17 cellular contexts compared by ENCODE assay signal in genomic region chr5:139571966-139572365, GRCh38. TPM values are rescaled to one million over a fixed set of nuclear protein-coding genes. Genes with fewer than 3 reads are reported as not detected.
A peak's percentile ranks its signal among the peaks of the same experiment; 100 is the strongest.
DNase-seq lines count a peak whose midpoint lies in the region; ATAC-seq and TF ChIP-seq lines count a peak whose summit lies in the region.
"Had no signal": no experiment of that assay in that cellular context is flagged by ENCODE, and none has a peak within 500 bp of the region (broad histone marks: within the 10 kb centered on the region; RNA-seq: fewer than 3 reads in every experiment).

No MANE protein-coding gene starts in this region.

- H3K36me3 Mint-ChIP-seq in activated CD4-positive, alpha-beta T cell treated with anti-CD3 and anti-CD28 coated beads, Interleukin-2, amount 10 ng/mL, durations not matched to agents 24 days and 14 days (ENCODE audit: low read depth), result peaks cover 31% of the 10 kb centered on the region
- H3K36me3 Mint-ChIP-seq in endothelial cell (ENCODE audit: low read depth, unreplicated experiment), result no peaks in the 10 kb centered on the region

- TF ChIP-seq CTCF in Panc1 (IDR thresholded peaks at IDR 0.05) (no peak), endothelial cell (IDR thresholded peaks at IDR 0.05; ENCODE audit: unreplicated experiment) (no peak)

- H3K27me3 ChIP-seq in Panc1 (ENCODE audit: control insufficient read depth, insufficient read depth, low read length), result no peaks in the 10 kb centered on the region
- H3K27me3 ChIP-seq: brain microvascular endothelial cell had no signal

- peaks cover 56% of the 10 kb centered on the region for H3K4me1 Mint-ChIP-seq in activated CD4-positive, alpha-beta T cell treated with anti-CD3 and anti-CD28 coated beads, Interleukin-2, amount 10 ng/mL, durations not matched to agents 24 days and 14 days
- peaks cover 35% of the 10 kb centered on the region for H3K4me1 Mint-ChIP-seq in endothelial cell (ENCODE audit: unreplicated experiment)

- DNase-seq in activated CD4-positive, alpha-beta T cell treated with anti-CD3 and anti-CD28 coated beads, Interleukin-2, amount 10 ng/mL, durations not matched to agents 24 days and 14 days, result no peak
- DNase-seq in activated CD4-positive, alpha-beta T cell treated with anti-CD3 and anti-CD28 coated beads, Interleukin-2, amount 50 U/mL, for 48 hours, result no peak
- DNase-seq in Panc1 (ENCODE audit: low read depth, low spot score), result no peak
- DNase-seq in endothelial cell (ENCODE audit: low spot score), result no peak
- DNase-seq in sciatic nerve (ENCODE audit: low spot score), result no peak
- no peak for DNase-seq in GM19238 (ENCODE audit: insufficient read length, low spot score)
- no peak for DNase-seq in occipital lobe (lab: John Stamatoyannopoulos, UW)
- DNase-seq: 8988T; brain microvascular endothelial cell; hypothalamus; NCI-H2081 treated with DMSO at 0.1 percent for 48 hours; psoas muscle; stimulated activated CD4-positive, alpha-beta T cell treated with anti-CD3 and anti-CD28 coated beads, Interleukin-4, amount 100 ng/mL, for 4 hours; substantia nigra; T-helper 2 cell had no signal

- H3K9me3 Mint-ChIP-seq in activated CD4-positive, alpha-beta T cell treated with anti-CD3 and anti-CD28 coated beads, Interleukin-2, amount 10 ng/mL, durations not matched to agents 24 days and 14 days, result no peaks in the 10 kb centered on the region
- H3K9me3 Mint-ChIP-seq in endothelial cell (ENCODE audit: unreplicated experiment), result no peaks in the 10 kb centered on the region

- H3K9me3 ChIP-seq in Panc1 (ENCODE audit: control insufficient read depth, insufficient read depth, low read depth, low read length), result no peaks in the 10 kb centered on the region
- H3K9me3 ChIP-seq: psoas muscle had no signal

- H3K27ac ChIP-seq in Panc1 (ENCODE audit: low read length), result no peak overlapping the region
- H3K27ac ChIP-seq: brain microvascular endothelial cell, epithelial cell of prostate, psoas muscle had no signal

- in situ Hi-C loops in Panc1 (cut with HindIII; ENCODE audit: low pct_unique_long_range_greater_than_20kb, low sequenced_read_pairs), result no loop called here

- H3K4me3 ChIP-seq in Panc1 (ENCODE audit: low read depth in 2 of 2, low read length in 2 of 2), result no peak overlapping the region
- H3K4me3 ChIP-seq: psoas muscle had no signal

- H3K36me3 ChIP-seq in Panc1 (ENCODE audit: control insufficient read depth, insufficient read depth, low read length), result no peaks in the 10 kb centered on the region

- ATAC-seq in Panc1 (no peak), sciatic nerve (peak; percentile 17), GM21786 (IDR thresholded peaks at IDR 0.05; ENCODE audit: unreplicated experiment) (no peak)
- ATAC-seq: psoas muscle had no signal

- peak overlapping the region; percentile 12 for H3K27ac Mint-ChIP-seq in activated CD4-positive, alpha-beta T cell treated with anti-CD3 and anti-CD28 coated beads, Interleukin-2, amount 10 ng/mL, durations not matched to agents 24 days and 14 days
- H3K27ac Mint-ChIP-seq in endothelial cell (ENCODE audit: unreplicated experiment), result peak overlapping the region; percentile 39

- H3K4me1 ChIP-seq in Panc1 (ENCODE audit: control insufficient read depth, insufficient read depth, low read length), result peaks cover 4% of the 10 kb centered on the region; the same call in 1 of the 2 replicates

- intact Hi-C loops in activated CD4-positive, alpha-beta T cell treated with anti-CD3 and anti-CD28 coated beads, Interleukin-2, amount 10 ng/mL, durations not matched to agents 24 days and 14 days (cut with micrococcal nuclease), result no loop called here
- intact Hi-C loops in Panc1 (cut with micrococcal nuclease; ENCODE audit: unreplicated experiment), result no loop called here
- intact Hi-C loops in sciatic nerve (cut with DNase I), result no loop called here

- no peaks in the 10 kb centered on the region for H3K27me3 Mint-ChIP-seq in activated CD4-positive, alpha-beta T cell treated with anti-CD3 and anti-CD28 coated beads, Interleukin-2, amount 10 ng/mL, durations not matched to agents 24 days and 14 days
- H3K27me3 Mint-ChIP-seq in endothelial cell (ENCODE audit: unreplicated experiment), result no peaks in the 10 kb centered on the region

- H3K4me3 Mint-ChIP-seq in activated CD4-positive, alpha-beta T cell treated with anti-CD3 and anti-CD28 coated beads, Interleukin-2, amount 10 ng/mL, durations not matched to agents 24 days and 14 days, result no peak overlapping the region
- H3K4me3 Mint-ChIP-seq in endothelial cell (ENCODE audit: unreplicated experiment), result peak overlapping the region; percentile 1

- TSS peak; percentile 67 for BruUV-seq in Panc1 (replicated peaks; lab: Mats Ljungman, UMichigan)

- POLR2A ChIA-PET in Panc1 (lab: Charles Lee), result interaction anchor here (0.7 kb wide), 1 partner anchor 55 kb away, joined by 6 read pairs; no protein-coding TSS in a partner anchor

- CTCF ChIA-PET in Panc1 (lab: Charles Lee), result no interaction called here

RNA-seq across cellular contexts. Expression of gene UBE2D2, which starts 10.8 kb away (rescaled TPM):
- 272 and 275 TPM in 2 replicates for total RNA-seq in activated CD4-positive, alpha-beta T cell treated with anti-CD3 and anti-CD28 coated beads, Interleukin-2, amount 10 ng/mL, durations not matched to agents 24 days and 14 days
- total RNA-seq in Panc1 (2021; ENCODE audit: unreplicated experiment), result 222 TPM
- polyA plus RNA-seq in Panc1 (2012; ENCODE audit: insufficient read length), result 98.2 TPM
- 214 TPM for total RNA-seq in endothelial cell (ENCODE audit: unreplicated experiment)
- total RNA-seq in sciatic nerve, result 104 TPM
- 124 TPM for total RNA-seq in occipital lobe
